ENCODE assay signal across 9 cellular contexts in the genomic region with DNA sequence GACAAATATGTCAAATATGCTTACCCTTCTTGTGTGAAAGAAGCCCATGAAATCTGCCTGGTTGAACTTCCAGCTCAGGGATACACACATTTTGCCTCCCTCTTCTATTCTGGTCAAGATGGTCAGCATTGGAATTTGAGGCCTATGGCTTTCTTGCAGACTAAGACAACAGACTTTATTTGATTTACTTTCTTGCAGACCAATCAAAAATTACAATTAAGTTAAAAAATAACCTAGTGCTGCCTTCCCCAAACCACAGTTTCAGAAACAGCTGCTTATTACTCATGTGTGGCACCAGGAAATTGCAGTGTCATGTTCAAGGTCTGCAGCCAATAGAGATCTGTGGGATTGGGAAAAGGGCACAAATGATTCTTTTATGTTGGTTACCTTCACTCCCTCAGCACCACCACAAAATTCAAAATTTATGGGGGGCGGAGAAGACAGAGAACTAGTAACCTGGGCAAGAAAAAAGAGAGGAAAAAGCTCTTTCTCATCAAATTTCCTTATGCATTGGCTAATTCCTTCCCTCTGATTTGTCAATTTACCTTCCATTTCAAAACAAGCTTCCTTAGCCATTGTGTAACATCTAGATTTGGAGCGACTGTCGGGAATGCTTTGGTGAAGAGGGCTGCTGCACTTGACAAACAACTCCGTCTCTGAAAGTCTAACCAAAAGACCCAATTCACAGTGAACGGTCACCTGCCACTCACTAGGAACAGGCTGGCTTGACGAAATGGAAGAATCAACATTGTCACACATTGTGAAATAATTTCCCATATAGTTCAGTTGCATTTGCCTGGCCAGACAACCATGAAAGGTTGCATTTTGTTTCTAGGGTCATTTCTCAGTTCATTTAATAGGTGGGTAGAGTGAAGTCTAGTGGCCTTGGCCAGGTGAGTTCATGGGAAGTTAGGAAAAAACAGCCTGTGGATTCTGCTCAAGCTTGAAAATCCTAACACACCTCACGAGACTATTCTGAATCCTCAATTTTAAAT.
DNase-seq lines count a peak whose midpoint lies in the region; ATAC-seq and TF ChIP-seq lines count a peak whose summit lies in the region.
"Had no signal": no experiment of that assay in that cellular context is flagged by ENCODE, and none has a peak within 500 bp of the region (broad histone marks: within the 10 kb centered on the region; RNA-seq: fewer than 3 reads in every experiment).

No MANE protein-coding gene starts in this region.

- H3K4me3 ChIP-seq in epithelial cell of esophagus (ENCODE audit: low read length) = no peak overlapping the region
- H3K4me3 ChIP-seq in spleen = no peak overlapping the region

- H3K9me3 ChIP-seq in spleen = no peaks in the 10 kb centered on the region

- DNase-seq in M059J (ENCODE audit: low read depth) (peak; percentile 89), epithelial cell of esophagus (ENCODE audit: low read depth) (peak; percentile 50), spleen (no peak), NCI-H345 treated with DMSO at 0.1 percent for 48 hours (lab: John Stamatoyannopoulos, UW; ENCODE audit: unreplicated experiment) (no peak), SKM-1 (lab: John Stamatoyannopoulos, UW; ENCODE audit: unreplicated experiment) (no peak), NCI-H748 (lab: John Stamatoyannopoulos, UW; ENCODE audit: unreplicated experiment) (no peak)
- DNase-seq: NCI-H446 treated with DMSO at 0.1 percent for 48 hours had no signal

- H3K27me3 ChIP-seq in spleen (replicated peaks in 1 of 7) = no peaks in the 10 kb centered on the region

- H3K4me1 ChIP-seq in spleen = peaks cover 0 to 20% (median 7%) of the 10 kb centered on the region in 6 donors

- no peak for TF ChIP-seq POLR2A in spleen (IDR thresholded peaks at IDR 0.05)

- TF ChIP-seq CTCF in epithelial cell of esophagus (IDR thresholded peaks at IDR 0.05; ENCODE audit: insufficient read depth, low read depth, low read length, missing control alignments) = no peak
- TF ChIP-seq CTCF in spleen (IDR thresholded peaks at IDR 0.05 in 8 of 11, conservative IDR thresholded peaks at IDR 0.05 in 3 of 11) = no peak

- intact Hi-C loops in spleen (cut with DNase I; ENCODE audit: low total_unique reads) = no loop called here

- no peaks in the 10 kb centered on the region for H3K36me3 ChIP-seq in spleen

- 52 to 88% (median 72%) methylated on average over 7 of the region's 7 CpGs for WGBS in spleen, 5 donors

- ATAC-seq in GM19452 (IDR thresholded peaks at IDR 0.05; ENCODE audit: unreplicated experiment) (peak; percentile 67), GM21717 (IDR thresholded peaks at IDR 0.05; ENCODE audit: unreplicated experiment) (no peak)

- peak overlapping the region in 5 of 8 donors; percentile 6 to 60 (median 36) for H3K27ac ChIP-seq in spleen

Comparison
In these comparisons a context has a peak if more than half of its experiments do, and no peak if none do; other contexts are left out.
1. DNase-seq: peak in M059J (single experiment) and epithelial cell of esophagus (single experiment); none in spleen (single experiment), NCI-H345 treated with DMSO at 0.1 percent for 48 hours (single experiment), SKM-1 (single experiment) and NCI-H748 (single experiment).